18 cellular contexts compared by ENCODE assay signal in genomic region chr15:39666671-39667070, GRCh38.
DNase-seq lines count a peak whose midpoint lies in the region; ATAC-seq, FAIRE-seq and TF ChIP-seq lines count a peak whose summit lies in the region.
"Had no signal": no experiment of that assay in that cellular context is flagged by ENCODE, and none has a peak within 500 bp of the region (broad histone marks: within the 10 kb centered on the region; RNA-seq: fewer than 3 reads in every experiment).

No MANE protein-coding gene starts in this region.

- H3K27me3 Mint-ChIP-seq in GM23338 (ENCODE audit: insufficient read depth, low read depth, poor library complexity) (peaks cover 1% of the 10 kb centered on the region), astrocyte (ENCODE audit: low read depth, unreplicated experiment) (no peaks in the 10 kb centered on the region)

- TF ChIP-seq CTCF in GM23338 (conservative IDR thresholded peaks at IDR 0.05; ENCODE audit: low read depth in 2 of 2) (no peak), astrocyte (IDR thresholded peaks at IDR 0.05; ENCODE audit: insufficient read depth, low read depth, low read length) (no peak), retinal pigment epithelial cell (conservative IDR thresholded peaks at IDR 0.05; ENCODE audit: low read depth, low read length) (no peak), gastrocnemius medialis (IDR thresholded peaks at IDR 0.05 in 4 of 5, conservative IDR thresholded peaks at IDR 0.05 in 1 of 5) (no peak), colonic mucosa (IDR thresholded peaks at IDR 0.05) (no peak)

- no peaks in the 10 kb centered on the region for H3K79me2 ChIP-seq in GM23338 (replicated peaks; ENCODE audit: insufficient read depth)
- H3K79me2 ChIP-seq in astrocyte (ENCODE audit: insufficient read depth, low read length) = no peaks in the 10 kb centered on the region
- H3K79me2 ChIP-seq: parathyroid adenoma had no signal

- H3F3A ChIP-seq in GM23338 (replicated peaks; ENCODE audit: low read depth) = no peaks in the 10 kb centered on the region

- H3K36me3 ChIP-seq in GM23338 (ENCODE audit: insufficient read depth) (no peaks in the 10 kb centered on the region), astrocyte (ENCODE audit: insufficient read depth, low read length) (no peaks in the 10 kb centered on the region), gastrocnemius medialis (no peaks in the 10 kb centered on the region), colonic mucosa (no peaks in the 10 kb centered on the region)
- H3K36me3 ChIP-seq: esophagus squamous epithelium, stomach had no signal

- DNase-seq in GM23338 (ENCODE audit: low spot score) = peak; percentile 74
- DNase-seq in astrocyte (ENCODE audit: low read depth) = peak; percentile 80
- peak; percentile 21 for DNase-seq in hepatic stellate cell (ENCODE audit: low spot score)
- peak; percentile 49 for DNase-seq in retinal pigment epithelial cell (ENCODE audit: low read depth)
- DNase-seq in gastrocnemius medialis = no peak
- DNase-seq in NCI-H1092 treated with DMSO at 0.1 percent for 48 hours (lab: John Stamatoyannopoulos, UW) = no peak
- no peak for DNase-seq in colonic mucosa
- no peak for DNase-seq in stimulated activated naive CD4-positive, alpha-beta T cell (lab: John Stamatoyannopoulos, UW)
- DNase-seq: activated T-cell treated with anti-CD3 and anti-CD28 coated beads, Interleukin-2, amount 50 U/mL, for 1 hour; body of pancreas; DMS 273 treated with DMSO at 0.1 percent for 48 hours; esophagus squamous epithelium; left ventricle myocardium superior; NCI-H345; stimulated activated CD4-positive, alpha-beta T cell treated with anti-CD3 and anti-CD28 coated beads, Interleukin-2, amount 100 ng/mL, for 48 hours; stomach had no signal

- H3K27me3 ChIP-seq in GM23338 (ENCODE audit: insufficient read depth) = no peaks in the 10 kb centered on the region
- H3K27me3 ChIP-seq in astrocyte (ENCODE audit: insufficient read depth, low read length) = no peaks in the 10 kb centered on the region
- H3K27me3 ChIP-seq in gastrocnemius medialis = no peaks in the 10 kb centered on the region
- H3K27me3 ChIP-seq in colonic mucosa = no peaks in the 10 kb centered on the region
- H3K27me3 ChIP-seq: body of pancreas, esophagus squamous epithelium, stomach had no signal

- peak; percentile 79 for FAIRE-seq in astrocyte (lab: Jason Lieb, UNC)

- H2AFZ ChIP-seq in GM23338 (no peak overlapping the region), astrocyte (ENCODE audit: low read depth, low read length) (peak overlapping the region; percentile 56)
- H2AFZ ChIP-seq: parathyroid adenoma had no signal

- peak overlapping the region; percentile 39; the same call in 1 of the 2 replicates for H3K27ac Mint-ChIP-seq in GM23338
- peak overlapping the region; percentile 95 for H3K27ac Mint-ChIP-seq in astrocyte (ENCODE audit: unreplicated experiment)

- in situ Hi-C loops in gastrocnemius medialis (cut with MboI; ENCODE audit: low sequenced_read_pairs in 4 of 4) = no loop called here

- H3K36me3 Mint-ChIP-seq in GM23338 (ENCODE audit: low read depth) (no peaks in the 10 kb centered on the region), astrocyte (ENCODE audit: low read depth, unreplicated experiment) (no peaks in the 10 kb centered on the region)

- no peaks in the 10 kb centered on the region for H3K9me2 ChIP-seq in GM23338 (ENCODE audit: insufficient read depth)

- H3K9me3 ChIP-seq in astrocyte (ENCODE audit: insufficient read depth, low read depth, low read length) (no peaks in the 10 kb centered on the region), gastrocnemius medialis (no peaks in the 10 kb centered on the region), colonic mucosa (no peaks in the 10 kb centered on the region)
- H3K9me3 ChIP-seq: body of pancreas, esophagus squamous epithelium, stomach had no signal

- peak overlapping the region; percentile 19 for H3K4me2 ChIP-seq in GM23338
- H3K4me2 ChIP-seq in astrocyte (ENCODE audit: low read length) = peak overlapping the region; percentile 56

- peaks cover 42% of the 10 kb centered on the region for H3K4me1 Mint-ChIP-seq in GM23338
- H3K4me1 Mint-ChIP-seq in astrocyte (ENCODE audit: low read depth, unreplicated experiment) = peaks cover 42% of the 10 kb centered on the region

- intact Hi-C loops in gastrocnemius medialis (cut with DNase I; ENCODE audit: low total_unique reads) = no loop called here
- intact Hi-C loops in colonic mucosa (cut with DNase I) = no loop called here

- H3K9ac ChIP-seq in astrocyte (ENCODE audit: low read length) = no peak overlapping the region
- no peak overlapping the region for H3K9ac ChIP-seq in colonic mucosa (ENCODE audit: low read depth in 2 of 2, low read length in 2 of 2)
- H3K9ac ChIP-seq: parathyroid adenoma had no signal

- peak overlapping the region; percentile 29 for H3K27ac ChIP-seq in GM23338 (ENCODE audit: low read depth)
- peak overlapping the region; percentile 34 for H3K27ac ChIP-seq in astrocyte (ENCODE audit: low read depth, low read length)
- no peak overlapping the region for H3K27ac ChIP-seq in gastrocnemius medialis
- H3K27ac ChIP-seq in colonic mucosa = no peak overlapping the region
- H3K27ac ChIP-seq: esophagus squamous epithelium, parathyroid adenoma, stomach, VCaP had no signal

- H3K9me3 Mint-ChIP-seq in GM23338 (no peaks in the 10 kb centered on the region), astrocyte (ENCODE audit: unreplicated experiment) (no peaks in the 10 kb centered on the region)

- H3K4me3 Mint-ChIP-seq in GM23338 = no peak overlapping the region
- no peak overlapping the region for H3K4me3 Mint-ChIP-seq in astrocyte (ENCODE audit: unreplicated experiment)

- H4K20me1 ChIP-seq in GM23338 (replicated peaks; ENCODE audit: insufficient read depth) = no peaks in the 10 kb centered on the region
- H4K20me1 ChIP-seq in astrocyte (ENCODE audit: insufficient read depth, low read length) = no peaks in the 10 kb centered on the region

- H3K4me3 ChIP-seq in GM23338 (no peak overlapping the region), astrocyte (ENCODE audit: insufficient read depth, low read depth, low read length) (no peak overlapping the region), retinal pigment epithelial cell (ENCODE audit: low read length) (no peak overlapping the region), gastrocnemius medialis (no peak overlapping the region), colonic mucosa (no peak overlapping the region)
- H3K4me3 ChIP-seq: body of pancreas, esophagus squamous epithelium, stomach had no signal

- ATAC-seq in GM23338 = peak; percentile 53
- no peak for ATAC-seq in gastrocnemius medialis
- ATAC-seq: body of pancreas, left ventricle myocardium superior had no signal

- TF ChIP-seq POLR2A in gastrocnemius medialis (IDR thresholded peaks at IDR 0.05) = no peak

- peaks cover 30% of the 10 kb centered on the region for H3K4me1 ChIP-seq in GM23338 (ENCODE audit: insufficient read depth)
- peaks cover 13% of the 10 kb centered on the region for H3K4me1 ChIP-seq in astrocyte (ENCODE audit: insufficient read depth, low read length)
- H3K4me1 ChIP-seq in gastrocnemius medialis = no peaks in the 10 kb centered on the region
- H3K4me1 ChIP-seq in colonic mucosa = no peaks in the 10 kb centered on the region
- H3K4me1 ChIP-seq: body of pancreas, esophagus squamous epithelium, parathyroid adenoma had no signal

TF ChIP-seq in GM23338, 12 proteins besides CTCF, POLR2A, EP300 and RAD21 (continues in another document):
- TF ChIP-seq JUNB (IDR thresholded peaks at IDR 0.05; ENCODE audit: unreplicated experiment) (no peak), ZNF331 (CRISPR knock-in tag; IDR thresholded peaks at IDR 0.05; ENCODE audit: low read depth) (no peak), ZNF114 (CRISPR knock-in tag; IDR thresholded peaks at IDR 0.05) (no peak), CREB1 (CRISPR knock-in tag; IDR thresholded peaks at IDR 0.05; ENCODE audit: low read depth) (no peak), ETS1 (IDR thresholded peaks at IDR 0.05) (no peak), EZH2phosphoT487 (IDR thresholded peaks at IDR 0.05; ENCODE audit: unreplicated experiment) (no peak), STAT1 (IDR thresholded peaks at IDR 0.05; ENCODE audit: unreplicated experiment) (no peak), NANOG (IDR thresholded peaks at IDR 0.05; ENCODE audit: borderline replicate concordance) (no peak), POLR2AphosphoS5 (IDR thresholded peaks at IDR 0.05; ENCODE audit: low read depth) (no peak), EZH2 (IDR thresholded peaks at IDR 0.05; ENCODE audit: low read depth, unreplicated experiment) (no peak)

Comparison
In these comparisons a context has a peak if more than half of its experiments do, and no peak if none do; other contexts are left out.
1. DNase-seq: peak in GM23338 (single experiment), astrocyte (single experiment), hepatic stellate cell (single experiment) and retinal pigment epithelial cell (single experiment); none in gastrocnemius medialis (0 of 2), NCI-H1092 treated with DMSO at 0.1 percent for 48 hours (single experiment), colonic mucosa (single experiment) and stimulated activated naive CD4-positive, alpha-beta T cell (0 of 6).
2. H3K27ac ChIP-seq: peak in GM23338 (single experiment) and astrocyte (single experiment); none in gastrocnemius medialis (0 of 4) and colonic mucosa (single experiment).